7 cellular contexts compared by ENCODE assay signal in genomic region chr17:1724869-1725641, GRCh38. TPM values are rescaled to one million over a fixed set of nuclear protein-coding genes. Genes with fewer than 3 reads are reported as not detected.
A peak's percentile ranks its signal among the peaks of the same experiment; 100 is the strongest.
DNase-seq lines count a peak whose midpoint lies in the region; ATAC-seq and TF ChIP-seq lines count a peak whose summit lies in the region.

No MANE protein-coding gene starts in this region.

- H3K9me3 ChIP-seq in SK-N-MC (ENCODE audit: low read depth, low read length) (no peaks in the 10 kb centered on the region), esophagus muscularis mucosa (no peaks in the 10 kb centered on the region)

- H3K4me3 Mint-ChIP-seq in neural crest cell: peak overlapping the region; percentile 80

- TF ChIP-seq EP300 in esophagus muscularis mucosa (IDR thresholded peaks at IDR 0.05): no peak

- no peaks in the 10 kb centered on the region for H3K27me3 Mint-ChIP-seq in neural crest cell (ENCODE audit: low read depth)

- no peak for TF ChIP-seq POLR2A in esophagus muscularis mucosa (IDR thresholded peaks at IDR 0.05; ENCODE audit: low read depth)

- 90% methylated on average over 2 of the region's 51 CpGs for WGBS in esophagus muscularis mucosa

- H3K27ac ChIP-seq in SK-N-MC: no peak overlapping the region
- H3K27ac ChIP-seq in esophagus muscularis mucosa (replicated peaks in 1 of 4): peak overlapping the region; percentile 85 to 89 (median 86)

- H3K4me1 Mint-ChIP-seq in neural crest cell: peaks cover 10% of the 10 kb centered on the region

- H3K9me3 Mint-ChIP-seq in neural crest cell: no peaks in the 10 kb centered on the region

- intact Hi-C loops in esophagus muscularis mucosa (cut with DNase I): loop anchor here (5.0 kb wide), 2 partner anchors 57 to 137 kb away; no protein-coding TSS in a partner anchor

- peaks cover 40 to 85% (median 73%) of the 10 kb centered on the region in 4 donors for H3K4me1 ChIP-seq in esophagus muscularis mucosa

- no peaks in the 10 kb centered on the region for H3K36me3 Mint-ChIP-seq in neural crest cell (ENCODE audit: low read depth)

- H3K4me3 ChIP-seq in SK-N-MC (peak overlapping the region; percentile 82), esophagus muscularis mucosa (peak overlapping the region; percentile 74 to 94 (median 84))

- H3K27me3 ChIP-seq in esophagus muscularis mucosa: no peaks in the 10 kb centered on the region

- peak; percentile 21 for ATAC-seq in GM18861 (IDR thresholded peaks at IDR 0.05; ENCODE audit: unreplicated experiment)
- peak; percentile 30 for ATAC-seq in HG02852 (IDR thresholded peaks at IDR 0.05; ENCODE audit: unreplicated experiment)
- ATAC-seq in GM21528 (IDR thresholded peaks at IDR 0.05; ENCODE audit: low FRiP score, unreplicated experiment): no peak

- no peaks in the 10 kb centered on the region for H3K36me3 ChIP-seq in SK-N-MC (ENCODE audit: insufficient read depth, low read length)
- peaks cover 9 to 41% (median 31%) of the 10 kb centered on the region in 4 donors for H3K36me3 ChIP-seq in esophagus muscularis mucosa

- H3K9ac ChIP-seq in SK-N-MC (ENCODE audit: insufficient read length): peak overlapping the region; percentile 73

- no peak for DNase-seq in SK-N-MC (ENCODE audit: low read depth, low spot score)
- DNase-seq in esophagus muscularis mucosa (ENCODE audit: extremely low spot score): no peak
- DNase-seq in neural crest cell (ENCODE audit: low read depth, low spot score): peak; percentile 40
- no peak for DNase-seq in A172 (ENCODE audit: low spot score)

- H3K27ac Mint-ChIP-seq in neural crest cell (ENCODE audit: unreplicated experiment): no peak overlapping the region

- TF ChIP-seq CTCF in esophagus muscularis mucosa (IDR thresholded peaks at IDR 0.05): peak in 2 of 3 experiments; percentile 29 to 32
- TF ChIP-seq CTCF in neural crest cell (conservative IDR thresholded peaks at IDR 0.05): no peak

RNA-seq across cellular contexts. Expression of gene WDR81, which starts 0.6 kb away (rescaled TPM):
- total RNA-seq in esophagus muscularis mucosa (10 to 100 TPM; 25.7 to 40.8 (median 32.1) TPM), neural crest cell (13.2 and 14.2 TPM in 2 replicates)
- 22.2 and 25.5 TPM in 2 replicates for total RNA-seq in A172 (2014; rRNA removed; shearing (Covaris generic))

RNA-seq across cellular contexts. Expression of gene TLCD2, which starts 14.9 kb away (rescaled TPM):
- total RNA-seq in esophagus muscularis mucosa (1 to 10 TPM; 4.6 to 7.7 (median 5.5) TPM), neural crest cell (1.1 TPM in 2 replicates)
- total RNA-seq in A172 (2014; rRNA removed; shearing (Covaris generic)): 0.45 and 0.50 TPM in 2 replicates

RNA-seq across cellular contexts. Expression of gene SERPINF2, which starts 17.6 kb away (rescaled TPM):
- total RNA-seq in esophagus muscularis mucosa: 1 to 10 TPM; 2.4 to 7.5 (median 3.4) TPM
- 0.19 TPM in 1 of 2 replicates, not detected in the other for total RNA-seq in neural crest cell
- total RNA-seq in A172 (2014; rRNA removed; shearing (Covaris generic)): 0.64 and 1.9 TPM in 2 replicates

RNA-seq across cellular contexts. Expression of gene SERPINF1, which starts 36.8 kb away (rescaled TPM):
- total RNA-seq in esophagus muscularis mucosa (100 to 1,000 TPM; 177 to 464 (median 330) TPM), neural crest cell (2.3 and 4.6 TPM in 2 replicates)
- 11.0 and 13.4 TPM in 2 replicates for total RNA-seq in A172 (2014; rRNA removed; shearing (Covaris generic))

RNA-seq across cellular contexts. Expression of gene PRPF8, which starts 40.4 kb away (rescaled TPM):
- total RNA-seq in esophagus muscularis mucosa: 100 to 1,000 TPM; 141 to 187 (median 163) TPM
- 449 and 459 TPM in 2 replicates for total RNA-seq in neural crest cell
- 77.9 and 90.5 TPM in 2 replicates for total RNA-seq in A172 (2014; rRNA removed; shearing (Covaris generic))
